In genomic region chr10:68074404-68074774, GRCh38 we compare ENCODE assay signal across 8 cellular contexts. TPM values are rescaled to one million over a fixed set of nuclear protein-coding genes. Genes with fewer than 3 reads are reported as not detected.
DNase-seq lines count a peak whose midpoint lies in the region; ATAC-seq and TF ChIP-seq lines count a peak whose summit lies in the region.

No MANE protein-coding gene starts in this region.

- peaks cover 21% of the 10 kb centered on the region; the same call in 1 of the 2 replicates for H3K36me3 ChIP-seq in OCI-LY1 (ENCODE audit: insufficient read depth, low read length)
- no peaks in the 10 kb centered on the region for H3K36me3 ChIP-seq in endocrine pancreas (ENCODE audit: control insufficient read depth, insufficient read depth, low read length)

- H3K9me3 ChIP-seq in OCI-LY1 (ENCODE audit: low read length) (no peaks in the 10 kb centered on the region), endocrine pancreas (ENCODE audit: control insufficient read depth, low read length) (no peaks in the 10 kb centered on the region)

- TF ChIP-seq CTCF in OCI-LY1 (IDR thresholded peaks at IDR 0.05; ENCODE audit: low read length) (no peak), neural crest cell (conservative IDR thresholded peaks at IDR 0.05) (no peak), GM10266 (IDR thresholded peaks at IDR 0.05; ENCODE audit: control insufficient read depth, insufficient read depth, low read depth, missing control alignments) (no peak)

- DNase-seq in neural crest cell (ENCODE audit: low read depth, low spot score) (no peak), NCI-H1930 (lab: John Stamatoyannopoulos, UW) (no peak), DMS 273 treated with DMSO at 0.1 percent for 48 hours (lab: John Stamatoyannopoulos, UW) (no peak), GM10266 (ENCODE audit: extremely low spot score) (no peak)

- H3K4me1 ChIP-seq in OCI-LY1 (ENCODE audit: insufficient read depth, low read length, severe bottlenecking) (peaks cover 35% of the 10 kb centered on the region), endocrine pancreas (ENCODE audit: control insufficient read depth, insufficient read depth, low read length) (peaks cover 29% of the 10 kb centered on the region)

- no peaks in the 10 kb centered on the region for H3K9me2 ChIP-seq in OCI-LY1 (ENCODE audit: low read depth, low read length)

- H3K27me3 Mint-ChIP-seq in neural crest cell (ENCODE audit: low read depth), result no peaks in the 10 kb centered on the region

- H3K9ac ChIP-seq in OCI-LY1 (ENCODE audit: low read length) (peak overlapping the region; percentile 96), endocrine pancreas (ENCODE audit: control insufficient read depth, insufficient read depth, low read length) (peak overlapping the region; percentile 90)

- peak overlapping the region; percentile 98 for H3K4me3 Mint-ChIP-seq in neural crest cell

- no peaks in the 10 kb centered on the region for H4K20me1 ChIP-seq in OCI-LY1 (ENCODE audit: insufficient read depth, low read length)

- no peaks in the 10 kb centered on the region for H3K9me3 Mint-ChIP-seq in neural crest cell

- peaks cover 43% of the 10 kb centered on the region for H3K4me1 Mint-ChIP-seq in neural crest cell

- H2AFZ ChIP-seq in OCI-LY1 (ENCODE audit: low read length), result no peak overlapping the region

- H3F3A ChIP-seq in OCI-LY1 (ENCODE audit: insufficient read depth, low read length), result no peaks in the 10 kb centered on the region

- peaks cover 46% of the 10 kb centered on the region for H3K79me2 ChIP-seq in OCI-LY1 (ENCODE audit: insufficient read depth, low read length)

- H3K4me3 ChIP-seq in OCI-LY1 (ENCODE audit: low read depth, low read length, poor library complexity, severe bottlenecking) (peak overlapping the region; percentile 96), endocrine pancreas (ENCODE audit: control insufficient read depth, insufficient read depth, low read length) (peak overlapping the region; percentile 99)

- H3K27me3 ChIP-seq in OCI-LY1 (ENCODE audit: insufficient read depth, low read length) (no peaks in the 10 kb centered on the region), endocrine pancreas (ENCODE audit: control insufficient read depth, insufficient read depth, low read length) (no peaks in the 10 kb centered on the region)

- peak overlapping the region; percentile 73 for H3K4me2 ChIP-seq in OCI-LY1 (ENCODE audit: low read length)

- peak overlapping the region; percentile 93 for H3K27ac Mint-ChIP-seq in neural crest cell (ENCODE audit: unreplicated experiment)

- H3K36me3 Mint-ChIP-seq in neural crest cell (ENCODE audit: low read depth), result peaks cover 5% of the 10 kb centered on the region

- peak overlapping the region; percentile 86 for H3K27ac ChIP-seq in OCI-LY1 (ENCODE audit: low read depth, low read length, poor library complexity, severe bottlenecking)

- ATAC-seq in GM19035 (IDR thresholded peaks at IDR 0.05; ENCODE audit: unreplicated experiment) (peak; percentile 33), GM21717 (IDR thresholded peaks at IDR 0.05; ENCODE audit: unreplicated experiment) (no peak)

RNA-seq across cellular contexts. Expression of gene HERC4, which starts 0.7 kb away (rescaled TPM):
- 42.4 and 44.3 TPM in 2 replicates for total RNA-seq in neural crest cell

RNA-seq across cellular contexts. Expression of gene MYPN, which starts 34.9 kb away (rescaled TPM):
- not detected in 2 replicates for total RNA-seq in neural crest cell
